Comparison of ENCODE assay signal across 1 cellular context in the genomic region with DNA sequence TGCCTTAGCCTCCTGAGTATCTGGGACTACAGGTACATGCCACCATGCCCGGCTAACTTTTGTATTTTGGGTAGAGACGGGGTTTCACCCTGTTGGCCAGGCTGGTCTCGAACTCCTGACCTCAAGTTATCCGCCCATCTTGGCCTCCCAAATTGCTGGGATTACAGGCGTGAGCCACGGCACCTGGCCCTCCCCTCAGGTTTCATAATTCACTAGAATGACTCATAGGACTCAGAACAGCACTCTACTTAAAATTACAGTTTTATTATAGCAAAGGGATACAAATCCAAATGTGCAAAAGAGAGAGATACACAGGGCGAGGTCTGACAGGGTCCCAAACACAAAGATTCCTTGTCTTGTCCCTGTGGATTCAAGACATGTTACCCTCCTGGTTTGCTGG.
A peak's percentile ranks its signal among the peaks of the same experiment; 100 is the strongest.
TF ChIP-seq lines count a peak whose summit lies in the region.

No MANE protein-coding gene starts in this region.

TF ChIP-seq in K562, 482 proteins besides CTCF, POLR2A, EP300 and RAD21:
- TF ChIP-seq CC2D1A (IDR thresholded peaks at IDR 0.05), result no peak
- TF ChIP-seq, protein P1, sequence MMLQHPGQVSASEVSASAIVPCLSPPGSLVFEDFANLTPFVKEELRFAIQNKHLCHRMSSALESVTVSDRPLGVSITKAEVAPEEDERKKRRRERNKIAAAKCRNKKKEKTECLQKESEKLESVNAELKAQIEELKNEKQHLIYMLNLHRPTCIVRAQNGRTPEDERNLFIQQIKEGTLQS (IDR thresholded peaks at IDR 0.05), result 0 out of 2 replicates have a peak, but pooled peaks have one; percentile 12
- TF ChIP-seq, protein P1 (CRISPR knock-in tag; conservative IDR thresholded peaks at IDR 0.05), result no peak
TF ChIP-seq in K562: peak in this region for 1.
